ENCODE assay signal across 8 cellular contexts in genomic region chr6:27503436-27504030, GRCh38. TPM values are rescaled to one million over a fixed set of nuclear protein-coding genes. Genes with fewer than 3 reads are reported as not detected.
DNase-seq lines count a peak whose midpoint lies in the region; ATAC-seq and TF ChIP-seq lines count a peak whose summit lies in the region.

No MANE protein-coding gene starts in this region.

- no peak for TF ChIP-seq CTCF in fibroblast of mammary gland (conservative IDR thresholded peaks at IDR 0.05; ENCODE audit: control insufficient read depth, insufficient read depth, low read depth, low read length)
- no peak for TF ChIP-seq CTCF in nephron progenitor cell (IDR thresholded peaks at IDR 0.05)
- no peak for TF ChIP-seq CTCF in stomach (IDR thresholded peaks at IDR 0.05)

- no peak for TF ChIP-seq POLR2A in stomach (IDR thresholded peaks at IDR 0.05)

- peak overlapping the region; percentile 93 for H3K4me3 Mint-ChIP-seq in activated T-cell treated with anti-CD3 and anti-CD28 coated beads, Interleukin-2, amount 50 U/mL, for 4 hours
- peak overlapping the region; percentile 94 for H3K4me3 Mint-ChIP-seq in nephron progenitor cell

- intact Hi-C loops in stomach (cut with DNase I; ENCODE audit: low total_unique reads): no loop called here

- no peaks in the 10 kb centered on the region for H3K9me3 ChIP-seq in stomach

- DNase-seq in NCI-H2107 treated with DMSO at 0.1 percent for 48 hours (lab: John Stamatoyannopoulos, UW; ENCODE audit: unreplicated experiment) (peak; percentile 25), NCI-H2107 (lab: John Stamatoyannopoulos, UW) (no peak), fibroblast of mammary gland (ENCODE audit: low read depth) (peak; percentile 83), nephron progenitor cell (peak; percentile 85), stomach (peak; percentile 43)
- peak; percentile 81 for DNase-seq in activated T-cell treated with anti-CD3 and anti-CD28 coated beads, Interleukin-2, amount 50 U/mL, for 4 hours

- H3K4me3 ChIP-seq in fibroblast of mammary gland (ENCODE audit: control insufficient read depth, low read depth, low read length) (peak overlapping the region; percentile 76), stomach (peak overlapping the region; percentile 25 to 50 (median 43))

- peak overlapping the region in 3 of 5 donors; percentile 21 to 60 (median 54) for H3K27ac ChIP-seq in stomach

- TF ChIP-seq EP300 in stomach (IDR thresholded peaks at IDR 0.05): no peak

- H3K36me3 ChIP-seq in stomach: no peaks in the 10 kb centered on the region

- ATAC-seq in HG03565 (IDR thresholded peaks at IDR 0.05; ENCODE audit: unreplicated experiment): peak; percentile 40
- ATAC-seq in activated T-cell treated with anti-CD3 and anti-CD28 coated beads, Interleukin-2, amount 50 U/mL, for 4 hours: peak; percentile 47 to 56

- H3K4me1 Mint-ChIP-seq in activated T-cell treated with anti-CD3 and anti-CD28 coated beads, Interleukin-2, amount 50 U/mL, for 4 hours (ENCODE audit: low read depth): peaks cover 30% of the 10 kb centered on the region
- peaks cover 12% of the 10 kb centered on the region for H3K4me1 Mint-ChIP-seq in nephron progenitor cell

- peaks cover 0 to 43% (median 11%) of the 10 kb centered on the region in 3 donors for H3K27me3 ChIP-seq in stomach

- H3K9me3 Mint-ChIP-seq in activated T-cell treated with anti-CD3 and anti-CD28 coated beads, Interleukin-2, amount 50 U/mL, for 4 hours: no peaks in the 10 kb centered on the region
- H3K9me3 Mint-ChIP-seq in nephron progenitor cell: no peaks in the 10 kb centered on the region

- H3K27ac Mint-ChIP-seq in nephron progenitor cell: peak overlapping the region; percentile 9

- WGBS in stomach, 5 donors: 4 to 6% (median 5%) methylated on average over 21 of the region's 21 CpGs

- peaks cover 0 to 20% (median 13%) of the 10 kb centered on the region in 4 donors for H3K4me1 ChIP-seq in stomach

- H3K36me3 Mint-ChIP-seq in activated T-cell treated with anti-CD3 and anti-CD28 coated beads, Interleukin-2, amount 50 U/mL, for 4 hours (ENCODE audit: insufficient read depth): no peaks in the 10 kb centered on the region
- no peaks in the 10 kb centered on the region for H3K36me3 Mint-ChIP-seq in nephron progenitor cell (ENCODE audit: low read depth)

- H3K27me3 Mint-ChIP-seq in activated T-cell treated with anti-CD3 and anti-CD28 coated beads, Interleukin-2, amount 50 U/mL, for 4 hours (ENCODE audit: low read depth): peaks cover 13% of the 10 kb centered on the region
- H3K27me3 Mint-ChIP-seq in nephron progenitor cell (ENCODE audit: low read depth, poor library complexity): peaks cover 50% of the 10 kb centered on the region

TF ChIP-seq in PFSK-1, 5 proteins besides CTCF, POLR2A, EP300 and RAD21:
- TF ChIP-seq SIN3A (IDR thresholded peaks at IDR 0.05; ENCODE audit: borderline replicate concordance, insufficient read depth, low read length): no peak
- 0 out of 2 replicates have a peak, but pooled peaks have one; percentile 21 for TF ChIP-seq TAF1 (IDR thresholded peaks at IDR 0.05; ENCODE audit: borderline replicate concordance, insufficient read depth, low read length)
TF ChIP-seq in PFSK-1: peak in this region for 1.

RNA-seq across cellular contexts. Expression of gene ZNF184, which starts 30.6 kb away (rescaled TPM):
- 1.2 TPM for polyA plus RNA-seq in PFSK-1 (2012; ENCODE audit: insufficient read length, low read depth)
- 1 to 10 TPM; 4.5 to 5.2 (median 4.9) TPM for total RNA-seq in activated T-cell treated with anti-CD3 and anti-CD28 coated beads, Interleukin-2, amount 50 U/mL, for 4 hours
- total RNA-seq in stomach: 10 to 100 TPM in 2 of 5 donors, 1 to 10 TPM in 2, not detected in 1; 4.5 to 21.0 (median 8.5) TPM
- polyA plus RNA-seq in stomach: 1 to 10 TPM; 1.8 to 4.0 (median 2.2) TPM
